ENCODE assay signal across 1 cellular context in the genomic region with DNA sequence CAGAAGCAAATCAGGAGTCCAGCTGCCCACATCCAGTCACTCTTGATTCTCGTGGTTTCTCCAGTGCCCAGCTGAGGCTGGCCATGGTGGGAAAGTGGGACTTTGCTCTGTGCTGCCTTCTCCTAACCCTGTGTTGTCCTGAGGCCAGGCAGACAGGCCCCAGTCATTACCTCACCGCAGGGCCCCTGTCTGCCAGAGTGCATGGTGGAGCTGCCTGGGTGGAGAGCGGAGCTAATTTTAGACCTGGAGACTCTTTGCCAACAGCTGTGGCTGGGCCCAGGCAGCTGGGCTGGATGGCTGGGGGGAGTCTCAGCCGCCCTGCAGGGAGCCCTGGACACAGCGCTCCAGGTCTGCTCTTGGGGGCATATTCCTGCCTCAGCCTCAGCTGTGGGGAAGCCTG.
TF ChIP-seq lines count a peak whose summit lies in the region.

No MANE protein-coding gene starts in this region.

TF ChIP-seq in SK-N-SH treated with all-trans-retinoic acid at 6 μM for 48 hours, 23 proteins besides CTCF, POLR2A, EP300 and RAD21 (continued from another document):
- TF ChIP-seq PPARA (CRISPR knock-in tag; IDR thresholded peaks at IDR 0.05; ENCODE audit: borderline replicate concordance): no peak
- TF ChIP-seq, protein P1, sequence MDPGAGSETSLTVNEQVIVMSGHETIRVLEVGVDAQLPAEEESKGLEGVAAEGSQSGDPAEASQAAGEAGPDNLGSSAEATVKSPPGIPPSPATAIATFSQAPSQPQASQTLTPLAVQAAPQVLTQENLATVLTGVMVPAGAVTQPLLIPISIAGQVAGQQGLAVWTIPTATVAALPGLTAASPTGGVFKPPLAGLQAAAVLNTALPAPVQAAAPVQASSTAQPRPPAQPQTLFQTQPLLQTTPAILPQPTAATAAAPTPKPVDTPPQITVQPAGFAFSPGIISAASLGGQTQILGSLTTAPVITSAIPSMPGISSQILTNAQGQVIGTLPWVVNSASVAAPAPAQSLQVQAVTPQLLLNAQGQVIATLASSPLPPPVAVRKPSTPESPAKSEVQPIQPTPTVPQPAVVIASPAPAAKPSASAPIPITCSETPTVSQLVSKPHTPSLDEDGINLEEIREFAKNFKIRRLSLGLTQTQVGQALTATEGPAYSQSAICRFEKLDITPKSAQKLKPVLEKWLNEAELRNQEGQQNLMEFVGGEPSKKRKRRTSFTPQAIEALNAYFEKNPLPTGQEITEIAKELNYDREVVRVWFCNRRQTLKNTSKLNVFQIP (CRISPR knock-in tag; IDR thresholded peaks at IDR 0.05; ENCODE audit: borderline replicate concordance, low read depth): no peak
